In the genomic region with DNA sequence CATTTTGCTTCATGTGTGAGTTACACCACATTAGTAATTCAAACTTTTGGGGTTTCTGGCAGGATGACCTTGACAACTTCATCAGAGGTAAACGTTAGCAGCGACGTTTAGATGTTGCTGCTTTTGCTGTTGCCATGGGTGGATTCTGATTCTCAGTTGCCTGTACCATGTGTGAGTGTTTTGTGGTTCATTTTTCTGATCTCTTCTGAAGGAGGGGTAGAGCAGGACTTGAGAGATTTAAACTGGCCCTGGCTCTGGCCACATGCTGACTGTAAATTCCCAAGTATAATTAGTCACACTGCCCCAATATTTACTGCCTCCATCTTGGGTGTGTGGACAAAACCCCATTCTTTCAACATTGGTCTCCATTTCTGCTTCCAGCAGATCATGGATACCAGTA, we compare ENCODE assay signal across 16 cellular contexts.
DNase-seq lines count a peak whose midpoint lies in the region; ATAC-seq and TF ChIP-seq lines count a peak whose summit lies in the region.
"Had no signal": no experiment of that assay in that cellular context is flagged by ENCODE, and none has a peak within 500 bp of the region (broad histone marks: within the 10 kb centered on the region; RNA-seq: fewer than 3 reads in every experiment).

No MANE protein-coding gene starts in this region.

- H3K9me3 ChIP-seq in right atrium auricular region, result no peaks in the 10 kb centered on the region
- no peaks in the 10 kb centered on the region for H3K9me3 ChIP-seq in right cardiac atrium (ENCODE audit: control insufficient read depth, low read length)
- H3K9me3 ChIP-seq in colonic mucosa, result no peaks in the 10 kb centered on the region
- no peaks in the 10 kb centered on the region for H3K9me3 ChIP-seq in aorta (ENCODE audit: control insufficient read depth, low read length)
- H3K9me3 ChIP-seq in HAP-1, result no peaks in the 10 kb centered on the region
- no peaks in the 10 kb centered on the region for H3K9me3 ChIP-seq in WERI-Rb-1 (ENCODE audit: severe bottlenecking)
- H3K9me3 ChIP-seq: left lung had no signal

- H3K36me3 ChIP-seq in right atrium auricular region (no peaks in the 10 kb centered on the region), colonic mucosa (no peaks in the 10 kb centered on the region), aorta (ENCODE audit: control insufficient read depth in 1 of 2, insufficient read depth in 2 of 2, low read length in 1 of 2) (no peaks in the 10 kb centered on the region), HAP-1 (replicated peaks) (no peaks in the 10 kb centered on the region; the same call in 1 of the 2 replicates), WERI-Rb-1 (no peaks in the 10 kb centered on the region)
- H3K36me3 ChIP-seq: brain microvascular endothelial cell had no signal

- H3K27me3 ChIP-seq in right atrium auricular region, result no peaks in the 10 kb centered on the region
- no peaks in the 10 kb centered on the region for H3K27me3 ChIP-seq in right cardiac atrium (ENCODE audit: control insufficient read depth, insufficient read depth)
- no peaks in the 10 kb centered on the region for H3K27me3 ChIP-seq in colonic mucosa
- no peaks in the 10 kb centered on the region for H3K27me3 ChIP-seq in aorta (ENCODE audit: control insufficient read depth in 1 of 2, insufficient read depth in 2 of 2, low read length in 1 of 2)
- H3K27me3 ChIP-seq in HAP-1 (ENCODE audit: low read depth), result no peaks in the 10 kb centered on the region
- no peaks in the 10 kb centered on the region for H3K27me3 ChIP-seq in WERI-Rb-1 (ENCODE audit: insufficient read depth, low read depth, severe bottlenecking)
- H3K27me3 ChIP-seq: brain microvascular endothelial cell, left lung had no signal

- H3K36me3 Mint-ChIP-seq in nephron (ENCODE audit: low read depth), result no peaks in the 10 kb centered on the region

- H3K4me1 Mint-ChIP-seq in nephron, result peaks cover 57% of the 10 kb centered on the region

- H3K4me3 ChIP-seq in right atrium auricular region (no peak overlapping the region), right cardiac atrium (ENCODE audit: low read length) (no peak overlapping the region), colonic mucosa (no peak overlapping the region), aorta (ENCODE audit: low read length in 2 of 2) (no peak overlapping the region), HAP-1 (no peak overlapping the region), WERI-Rb-1 (ENCODE audit: low read depth, low read length) (no peak overlapping the region)
- H3K4me3 ChIP-seq: left lung had no signal

- intact Hi-C loops in right cardiac atrium (cut with DNase I), result no loop called here
- intact Hi-C loops in colonic mucosa (cut with DNase I), result no loop called here
- intact Hi-C loops in aorta (cut with DNase I), result loop anchor here in 1 of 2 donors (5.0 to 10.0 kb wide), 2 partner anchors 62 to 275 kb away; no protein-coding TSS in a partner anchor

- ATAC-seq in right cardiac atrium, result no peak
- ATAC-seq in aorta (ENCODE audit: low FRiP score), result no peak
- ATAC-seq: left lung had no signal

- no peaks in the 10 kb centered on the region for H3K27me3 Mint-ChIP-seq in nephron (ENCODE audit: low read depth)

- in situ Hi-C loops in HAP-1 (cut with MboI; ENCODE audit: low sequenced_read_pairs), result no loop called here

- WGBS in right cardiac atrium, result 81% methylated on average over 3 of the region's 3 CpGs
- WGBS in aorta, 2 donors, result 76 to 77% methylated on average over 3 of the region's 3 CpGs

- H3K9me3 Mint-ChIP-seq in nephron, result no peaks in the 10 kb centered on the region
- H3K9me3 Mint-ChIP-seq: activated naive CD4-positive, alpha-beta T cell treated with anti-CD3 and anti-CD28 coated beads for 36 hours; nephron progenitor cell had no signal

- H3K27ac ChIP-seq in right atrium auricular region (peak overlapping the region; percentile 72 to 87), right cardiac atrium (ENCODE audit: low read length) (no peak overlapping the region), colonic mucosa (peak overlapping the region; percentile 30), aorta (ENCODE audit: low read depth in 1 of 2, low read length in 2 of 2) (peak overlapping the region; percentile 57 to 74), WERI-Rb-1 (no peak overlapping the region)
- H3K27ac ChIP-seq: brain microvascular endothelial cell had no signal

- peaks cover 0 to 60% of the 10 kb centered on the region in 2 donors for H3K4me1 ChIP-seq in right atrium auricular region
- peaks cover 15% of the 10 kb centered on the region for H3K4me1 ChIP-seq in right cardiac atrium (ENCODE audit: control insufficient read depth, insufficient read depth, low read length)
- H3K4me1 ChIP-seq in colonic mucosa, result peaks cover 17% of the 10 kb centered on the region
- H3K4me1 ChIP-seq in aorta (ENCODE audit: control insufficient read depth in 1 of 2, insufficient read depth in 2 of 2, low read length in 2 of 2), result peaks cover 18 to 29% of the 10 kb centered on the region in 2 donors
- no peaks in the 10 kb centered on the region; the same call in none of the 2 replicates for H3K4me1 ChIP-seq in HAP-1

- no peak overlapping the region for H3K9ac ChIP-seq in colonic mucosa (ENCODE audit: low read depth in 2 of 2, low read length in 2 of 2)

- H3K4me3 Mint-ChIP-seq in nephron, result no peak overlapping the region
- H3K4me3 Mint-ChIP-seq: activated naive CD4-positive, alpha-beta T cell treated with anti-CD3 and anti-CD28 coated beads for 36 hours; nephron progenitor cell had no signal

- H3K27ac Mint-ChIP-seq in nephron, result peak overlapping the region in 2 of 3 experiments; percentile 11 to 88
- H3K27ac Mint-ChIP-seq: activated naive CD4-positive, alpha-beta T cell treated with anti-CD3 and anti-CD28 coated beads for 36 hours had no signal

- no peak for DNase-seq in right atrium auricular region (ENCODE audit: low spot score)
- no peak for DNase-seq in right cardiac atrium
- no peak for DNase-seq in colonic mucosa
- DNase-seq in aorta, result no peak
- no peak for DNase-seq in NCI-H510A (lab: John Stamatoyannopoulos, UW)
- no peak for DNase-seq in HAP-1 (ENCODE audit: low spot score in 2 of 2)
- no peak for DNase-seq in WERI-Rb-1
- DNase-seq: brain microvascular endothelial cell; HCEC 1CT; left lung; NCI-H774; nephron progenitor cell; stimulated activated CD4-positive, alpha-beta T cell treated with anti-CD3 and anti-CD28 coated beads, Interleukin-2, amount 100 ng/mL, for 24 hours; trophoblast cell had no signal

- TF ChIP-seq CTCF in right atrium auricular region (IDR thresholded peaks at IDR 0.05), result no peak
- TF ChIP-seq CTCF in colonic mucosa (IDR thresholded peaks at IDR 0.05), result no peak
- no peak for TF ChIP-seq CTCF in nephron (IDR thresholded peaks at IDR 0.05; ENCODE audit: unreplicated experiment in 3 of 3)
- no peak for TF ChIP-seq CTCF in WERI-Rb-1 (IDR thresholded peaks at IDR 0.05; ENCODE audit: low read depth, low read length)

Comparison
In these comparisons a context has a peak if more than half of its experiments do, and no peak if none do; other contexts are left out.
1. H3K27ac ChIP-seq: peak in right atrium auricular region (2 of 2), colonic mucosa (single experiment) and aorta (2 of 2); none in right cardiac atrium (single experiment) and WERI-Rb-1 (single experiment).